Comparison of ENCODE assay signal across 8 cellular contexts in the genomic region with DNA sequence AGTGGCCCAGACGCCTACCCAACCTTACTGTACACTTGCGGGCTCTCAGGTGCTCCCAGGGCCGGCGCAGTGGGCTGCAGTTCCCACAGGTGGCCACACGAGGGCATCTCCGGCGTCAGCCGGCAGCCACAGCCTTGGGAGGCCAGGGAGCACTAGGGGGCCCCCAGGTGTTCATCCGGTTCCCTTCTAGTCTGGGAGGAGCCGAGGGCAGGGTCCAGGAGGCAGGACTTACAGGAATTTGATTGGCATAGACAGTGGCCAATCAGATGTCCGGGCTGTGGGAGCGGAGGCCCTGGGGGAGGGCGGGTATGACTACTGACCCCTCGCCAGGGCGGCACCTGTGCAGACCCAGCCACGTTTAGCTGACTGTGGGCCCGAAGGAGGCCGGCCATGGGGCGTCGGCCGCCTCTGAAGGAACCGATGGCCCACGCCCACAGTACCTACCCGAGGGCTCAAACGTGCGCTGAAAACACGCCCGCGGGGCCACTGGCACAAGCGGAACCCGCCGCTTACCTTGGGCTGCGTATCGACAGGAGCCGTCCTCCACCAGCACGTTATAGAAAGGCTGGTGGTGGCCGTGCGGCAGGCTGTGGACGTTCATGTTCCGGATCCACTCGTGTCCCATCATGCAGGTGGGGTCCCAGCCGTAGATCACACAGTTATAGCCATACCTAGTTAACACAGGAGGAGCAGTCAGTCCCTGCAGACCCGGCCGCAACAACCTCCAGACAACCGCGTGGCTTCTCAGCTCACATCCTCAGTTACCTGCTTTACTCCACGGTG. TPM values are rescaled to one million over a fixed set of nuclear protein-coding genes. Genes with fewer than 3 reads are reported as not detected.
DNase-seq lines count a peak whose midpoint lies in the region; ATAC-seq and TF ChIP-seq lines count a peak whose summit lies in the region.

No MANE protein-coding gene starts in this region.

- peak; percentile 52 for ATAC-seq in GM19397 (IDR thresholded peaks at IDR 0.05; ENCODE audit: unreplicated experiment)
- peak; percentile 56 for ATAC-seq in left ventricle myocardium superior

- TF ChIP-seq CTCF in C4-2B (conservative IDR thresholded peaks at IDR 0.05) (peak; percentile 96), spleen (IDR thresholded peaks at IDR 0.05 in 8 of 11, conservative IDR thresholded peaks at IDR 0.05 in 3 of 11) (peak; percentile 37 to 83 (median 66))

- H3K27me3 ChIP-seq in spleen (replicated peaks in 1 of 7): no peaks in the 10 kb centered on the region

- peaks cover 4 to 100% (median 74%) of the 10 kb centered on the region in 6 donors for H3K36me3 ChIP-seq in spleen

- no peaks in the 10 kb centered on the region for H3K9me3 ChIP-seq in spleen

- 76 to 90% (median 84%) methylated on average over 26 to 47 of the region's 47 CpGs for WGBS in spleen, 5 donors

- H3K4me1 ChIP-seq in spleen: peaks cover 0 to 21% (median 4%) of the 10 kb centered on the region in 6 donors

- no peak for TF ChIP-seq POLR2A in spleen (IDR thresholded peaks at IDR 0.05)

- no peak overlapping the region for H3K27ac ChIP-seq in C4-2B
- no peak overlapping the region for H3K27ac ChIP-seq in spleen

- no peak overlapping the region for H3K4me3 ChIP-seq in spleen

- DNase-seq in HuH-7.5 (ENCODE audit: low spot score) (peak; percentile 67), SHP77 (lab: John Stamatoyannopoulos, UW) (peak; percentile 91 to 94), left ventricle myocardium superior (peak; percentile 64), spleen (peak; percentile 85), GOT3 (lab: John Stamatoyannopoulos, UW) (no peak)
- DNase-seq in activated naive CD4-positive, alpha-beta T cell (lab: John Stamatoyannopoulos, UW): peak in 3 of 4 experiments; percentile 47 to 56 (median 51)

- intact Hi-C loops in left ventricle myocardium superior (cut with micrococcal nuclease): loop anchor here (10.0 kb wide), 1 partner anchor 131 kb away; no protein-coding TSS in a partner anchor
- intact Hi-C loops in spleen (cut with DNase I; ENCODE audit: low total_unique reads): no loop called here

RNA-seq across cellular contexts. Expression of a gene that starts 34.8 kb away (rescaled TPM):
- 33.5 TPM for total RNA-seq in left ventricle myocardium superior
- 100 to 1,000 TPM in 2 of 7 donors, 10 to 100 TPM in 5; 30.6 to 130 (median 50.0) TPM for total RNA-seq in spleen
- polyA plus RNA-seq in spleen: 10 to 100 TPM in 1 of 3 donors, 1 to 10 TPM in 2; 6.3 to 10.5 (median 6.7) TPM

RNA-seq across cellular contexts. Expression of a gene that starts 56.3 kb away (rescaled TPM):
- total RNA-seq in left ventricle myocardium superior (115 TPM), spleen (10 to 100 TPM in 5 of 7 donors, 1 to 10 TPM in 2; 5.5 to 26.9 (median 20.3) TPM)
- polyA plus RNA-seq in spleen: 10 to 100 TPM in 2 of 3 donors, 1 to 10 TPM in 1; 5.5 to 16.1 (median 10.9) TPM
